8 cellular contexts compared by ENCODE assay signal in genomic region chr4:17111959-17112659, GRCh38.
DNase-seq lines count a peak whose midpoint lies in the region; TF ChIP-seq lines count a peak whose summit lies in the region.

No MANE protein-coding gene starts in this region.

- no peak overlapping the region for H3K27ac Mint-ChIP-seq in activated CD4-positive, alpha-beta T cell treated with anti-CD3 and anti-CD28 coated beads, Interleukin-2, amount 10 ng/mL, durations not matched to agents 24 days and 14 days
- no peak overlapping the region for H3K27ac Mint-ChIP-seq in endothelial cell (ENCODE audit: unreplicated experiment)
- no peak overlapping the region for H3K27ac Mint-ChIP-seq in progenitor cell of endocrine pancreas

- intact Hi-C loops in activated CD4-positive, alpha-beta T cell treated with anti-CD3 and anti-CD28 coated beads, Interleukin-2, amount 10 ng/mL, durations not matched to agents 24 days and 14 days (cut with micrococcal nuclease), result no loop called here

- no peaks in the 10 kb centered on the region for H3K9me3 Mint-ChIP-seq in activated CD4-positive, alpha-beta T cell treated with anti-CD3 and anti-CD28 coated beads, Interleukin-2, amount 10 ng/mL, durations not matched to agents 24 days and 14 days
- H3K9me3 Mint-ChIP-seq in endothelial cell (ENCODE audit: unreplicated experiment) (no peaks in the 10 kb centered on the region), progenitor cell of endocrine pancreas (ENCODE audit: low read depth) (peaks cover 4% of the 10 kb centered on the region)

- H3K27me3 Mint-ChIP-seq in activated CD4-positive, alpha-beta T cell treated with anti-CD3 and anti-CD28 coated beads, Interleukin-2, amount 10 ng/mL, durations not matched to agents 24 days and 14 days, result no peaks in the 10 kb centered on the region
- H3K27me3 Mint-ChIP-seq in endothelial cell (ENCODE audit: unreplicated experiment) (peaks cover 2% of the 10 kb centered on the region), progenitor cell of endocrine pancreas (no peaks in the 10 kb centered on the region)

- H3K36me3 Mint-ChIP-seq in activated CD4-positive, alpha-beta T cell treated with anti-CD3 and anti-CD28 coated beads, Interleukin-2, amount 10 ng/mL, durations not matched to agents 24 days and 14 days (ENCODE audit: low read depth), result no peaks in the 10 kb centered on the region
- H3K36me3 Mint-ChIP-seq in endothelial cell (ENCODE audit: low read depth, unreplicated experiment), result no peaks in the 10 kb centered on the region
- no peaks in the 10 kb centered on the region for H3K36me3 Mint-ChIP-seq in progenitor cell of endocrine pancreas (ENCODE audit: insufficient read depth)

- H3K4me3 ChIP-seq in LNCaP clone FGC (ENCODE audit: low read depth, low read length), result no peak overlapping the region

- H3K4me3 Mint-ChIP-seq in activated CD4-positive, alpha-beta T cell treated with anti-CD3 and anti-CD28 coated beads, Interleukin-2, amount 10 ng/mL, durations not matched to agents 24 days and 14 days, result no peak overlapping the region
- H3K4me3 Mint-ChIP-seq in endothelial cell (ENCODE audit: unreplicated experiment), result no peak overlapping the region
- no peak overlapping the region for H3K4me3 Mint-ChIP-seq in progenitor cell of endocrine pancreas (ENCODE audit: low read depth)

- peaks cover 2% of the 10 kb centered on the region for H3K4me1 Mint-ChIP-seq in activated CD4-positive, alpha-beta T cell treated with anti-CD3 and anti-CD28 coated beads, Interleukin-2, amount 10 ng/mL, durations not matched to agents 24 days and 14 days
- H3K4me1 Mint-ChIP-seq in endothelial cell (ENCODE audit: unreplicated experiment) (no peaks in the 10 kb centered on the region), progenitor cell of endocrine pancreas (ENCODE audit: low read depth) (no peaks in the 10 kb centered on the region)

- TF ChIP-seq CTCF in LNCaP clone FGC (IDR thresholded peaks at IDR 0.05; ENCODE audit: control insufficient read depth, extremely low read depth, insufficient read depth), result peak; percentile 52
- peak; percentile 67 for TF ChIP-seq CTCF in endothelial cell (IDR thresholded peaks at IDR 0.05; ENCODE audit: unreplicated experiment)
- TF ChIP-seq CTCF in progenitor cell of endocrine pancreas (IDR thresholded peaks at IDR 0.05; ENCODE audit: unreplicated experiment), result peak; percentile 49

- DNase-seq in activated CD4-positive, alpha-beta T cell treated with anti-CD3 and anti-CD28 coated beads, Interleukin-2, amount 10 ng/mL, durations not matched to agents 24 days and 14 days, result peak; percentile 65
- DNase-seq in activated CD4-positive, alpha-beta T cell treated with anti-CD3 and anti-CD28 coated beads for 1 hour, result no peak
- no peak for DNase-seq in LNCaP clone FGC (ENCODE audit: low read depth)
- DNase-seq in endothelial cell (ENCODE audit: low spot score), result peak; percentile 61
- no peak for DNase-seq in progenitor cell of endocrine pancreas (ENCODE audit: low spot score, unreplicated experiment)
- DNase-seq in AG08396 (ENCODE audit: low spot score), result no peak
- DNase-seq in HuH-7.5 (ENCODE audit: low spot score), result no peak
- DNase-seq in NCI-H1436 treated with DMSO at 0.1 percent for 48 hours (lab: John Stamatoyannopoulos, UW), result no peak

Comparison
In these comparisons a context has a peak if more than half of its experiments do, and no peak if none do; other contexts are left out.
1. DNase-seq: peak in activated CD4-positive, alpha-beta T cell treated with anti-CD3 and anti-CD28 coated beads, Interleukin-2, amount 10 ng/mL, durations not matched to agents 24 days and 14 days (single experiment) and endothelial cell (single experiment); none in activated CD4-positive, alpha-beta T cell treated with anti-CD3 and anti-CD28 coated beads for 1 hour (single experiment), LNCaP clone FGC (single experiment), progenitor cell of endocrine pancreas (single experiment), AG08396 (single experiment), HuH-7.5 (single experiment) and NCI-H1436 treated with DMSO at 0.1 percent for 48 hours (single experiment).
2. Peak in every context shown above with its lines, with median percentiles within 50 percentile points of each other: CTCF ChIP-seq.